ENCODE assay signal across 17 cellular contexts in genomic region chr4:152971053-152971452, GRCh38.
"Had no signal": no experiment of that assay in that cellular context is flagged by ENCODE, and none has a peak within 500 bp of the region (broad histone marks: within the 10 kb centered on the region; RNA-seq: fewer than 3 reads in every experiment).

No MANE protein-coding gene starts in this region.

- H3K4me1 Mint-ChIP-seq: activated naive CD8-positive, alpha-beta T cell treated with anti-CD3 and anti-CD28 coated beads for 36 hours; WTC11 had no signal

- DNase-seq: activated CD4-positive, alpha-beta T cell treated with anti-CD3 and anti-CD28 coated beads for 48 hours; activated naive CD8-positive, alpha-beta T cell treated with anti-CD3 and anti-CD28 coated beads for 36 hours; amygdala; effector memory CD4-positive, alpha-beta T cell; left ventricle myocardium superior; mesendoderm; psoas muscle; right lobe of liver; stimulated activated naive CD8-positive, alpha-beta T cell treated with anti-CD3 and anti-CD28 coated beads, Interleukin-15, Interleukin-2, amounts not matched to agents 100 U/mL and 50 U/mL, for 24 hours; upper lobe of left lung had no signal

- FAIRE-seq: islet of Langerhans, TTC549 had no signal

- H3K4me3 Mint-ChIP-seq: activated naive CD8-positive, alpha-beta T cell treated with anti-CD3 and anti-CD28 coated beads for 36 hours; activated T-helper 1 cell treated with anti-CD3 and anti-CD28 coated beads, Interleukin-12 subunit alpha, Interleukin-12 subunit beta, Interleukin-2, Interleukin-4 antibody, amounts not matched to agents 30 ng/mL and 10 ng/mL and 1 ng/mL, durations not matched to agents 14 hours and 24 hours and 36 hours; brain; dendritic cell treated with granulocyte-macrophage colony-stimulating factor and Interleukin-4, amounts not matched to agents 40 ng/mL and 50 ng/mL, for 4 days; WTC11 had no signal

- H3K27ac ChIP-seq: gastroesophageal sphincter, psoas muscle, right lobe of liver had no signal

- H3K27me3 ChIP-seq: gastroesophageal sphincter, right lobe of liver, upper lobe of left lung had no signal

- H3K9me3 Mint-ChIP-seq: activated naive CD8-positive, alpha-beta T cell treated with anti-CD3 and anti-CD28 coated beads for 36 hours; activated T-helper 1 cell treated with anti-CD3 and anti-CD28 coated beads, Interleukin-12 subunit alpha, Interleukin-12 subunit beta, Interleukin-2, Interleukin-4 antibody, amounts not matched to agents 30 ng/mL and 10 ng/mL and 1 ng/mL, durations not matched to agents 14 hours and 24 hours and 36 hours; brain; dendritic cell treated with granulocyte-macrophage colony-stimulating factor and Interleukin-4, amounts not matched to agents 40 ng/mL and 50 ng/mL, for 4 days; WTC11 had no signal

- ATAC-seq: gastroesophageal sphincter; left ventricle myocardium superior; psoas muscle; right lobe of liver; stimulated activated naive CD8-positive, alpha-beta T cell treated with anti-CD3 and anti-CD28 coated beads, Interleukin-15, Interleukin-2, amounts not matched to agents 100 U/mL and 50 U/mL, for 24 hours; WTC11 had no signal

- H3K4me1 ChIP-seq: gastroesophageal sphincter, psoas muscle, right lobe of liver had no signal

- H3K9me3 ChIP-seq: gastroesophageal sphincter, psoas muscle, right lobe of liver, upper lobe of left lung had no signal

- H3K36me3 ChIP-seq: right lobe of liver had no signal

- H3K36me3 Mint-ChIP-seq: activated naive CD8-positive, alpha-beta T cell treated with anti-CD3 and anti-CD28 coated beads for 36 hours had no signal

- H3K4me3 ChIP-seq: gastroesophageal sphincter, psoas muscle, right lobe of liver, upper lobe of left lung had no signal

- H3K27ac Mint-ChIP-seq: activated naive CD8-positive, alpha-beta T cell treated with anti-CD3 and anti-CD28 coated beads for 36 hours; activated T-helper 1 cell treated with anti-CD3 and anti-CD28 coated beads, Interleukin-12 subunit alpha, Interleukin-12 subunit beta, Interleukin-2, Interleukin-4 antibody, amounts not matched to agents 30 ng/mL and 10 ng/mL and 1 ng/mL, durations not matched to agents 14 hours and 24 hours and 36 hours; dendritic cell treated with granulocyte-macrophage colony-stimulating factor and Interleukin-4, amounts not matched to agents 40 ng/mL and 50 ng/mL, for 4 days had no signal

- H3K27me3 Mint-ChIP-seq: activated naive CD8-positive, alpha-beta T cell treated with anti-CD3 and anti-CD28 coated beads for 36 hours; brain; dendritic cell treated with granulocyte-macrophage colony-stimulating factor and Interleukin-4, amounts not matched to agents 40 ng/mL and 50 ng/mL, for 4 days had no signal
